Comparison of ENCODE assay signal across 1 cellular context in genomic region chr1:31815752-31816484, GRCh38.
TF ChIP-seq lines count a peak whose summit lies in the region.

TSS of gene SPOCD1 (minus strand) at chr1:31816022. CDS start at chr1:31815333, 689 bp downstream.

TF ChIP-seq in HEK293, 187 proteins besides CTCF, POLR2A, EP300 and RAD21 (continued from another document and continues in another):
- TF ChIP-seq KLF17 (tag by site-specific recombination; IDR thresholded peaks at IDR 0.05): peak; percentile 63; the same call in 1 of the 2 replicates
- TF ChIP-seq ZNF423 (tag by site-specific recombination; IDR thresholded peaks at IDR 0.05): no peak
- TF ChIP-seq HOXC10 (CRISPR knock-in tag; IDR thresholded peaks at IDR 0.05): no peak
- peak; percentile 68 for TF ChIP-seq SP3 (tag by site-specific recombination; IDR thresholded peaks at IDR 0.05)
- peak; percentile 26; the same call in 1 of the 2 replicates for TF ChIP-seq ZNF76 (tag by site-specific recombination; IDR thresholded peaks at IDR 0.05; ENCODE audit: borderline replicate concordance, low read depth)
- TF ChIP-seq GLIS2 (tag by site-specific recombination; IDR thresholded peaks at IDR 0.05): peak; percentile 37; the same call in 1 of the 2 replicates
- TF ChIP-seq KLF1 (tag by site-specific recombination; IDR thresholded peaks at IDR 0.05): peak; percentile 70
- peak; percentile 82 for TF ChIP-seq EGR2 (tag by site-specific recombination; IDR thresholded peaks at IDR 0.05; ENCODE audit: low read depth)
- no peak for TF ChIP-seq ZNF146 (tag by site-specific recombination; IDR thresholded peaks at IDR 0.05)
- TF ChIP-seq SETDB1 (IDR thresholded peaks at IDR 0.05; ENCODE audit: insufficient read length, low read length): peak; percentile 24
- 0 out of 2 replicates have a peak, but pooled peaks have one; percentile 29 for TF ChIP-seq ZNF121 (tag by site-specific recombination; IDR thresholded peaks at IDR 0.05)
- no peak for TF ChIP-seq GFI1B (tag by site-specific recombination; IDR thresholded peaks at IDR 0.05)
- peak; percentile 72 for TF ChIP-seq ZNF654 (tag by site-specific recombination; IDR thresholded peaks at IDR 0.05; ENCODE audit: low read depth)
- TF ChIP-seq ZNF585B (tag by site-specific recombination; IDR thresholded peaks at IDR 0.05): no peak
- TF ChIP-seq ZNF19 (tag by site-specific recombination; IDR thresholded peaks at IDR 0.05; ENCODE audit: low read depth): no peak
- no peak for TF ChIP-seq ZNF658 (tag by site-specific recombination; IDR thresholded peaks at IDR 0.05)
- TF ChIP-seq ZNF350 (tag by site-specific recombination; IDR thresholded peaks at IDR 0.05): peak; percentile 23; the same call in 1 of the 2 replicates
- peak; percentile 53; the same call in 1 of the 2 replicates for TF ChIP-seq ZNF629 (tag by site-specific recombination; IDR thresholded peaks at IDR 0.05)
- no peak for TF ChIP-seq ZNF114 (tag by site-specific recombination; IDR thresholded peaks at IDR 0.05)
- peak; percentile 29; the same call in 1 of the 2 replicates for TF ChIP-seq ZBTB8A (tag by site-specific recombination; IDR thresholded peaks at IDR 0.05)
- 0 out of 2 replicates have a peak, but pooled peaks have one; percentile 4 for TF ChIP-seq ZNF768 (tag by site-specific recombination; IDR thresholded peaks at IDR 0.05)
- TF ChIP-seq IKZF3 (tag by site-specific recombination; IDR thresholded peaks at IDR 0.05): 0 out of 2 replicates have a peak, but pooled peaks have one; percentile 27
- TF ChIP-seq ZNF223 (tag by site-specific recombination; IDR thresholded peaks at IDR 0.05): no peak
- no peak for TF ChIP-seq ZNF777 (tag by site-specific recombination; IDR thresholded peaks at IDR 0.05; ENCODE audit: borderline replicate concordance)
- TF ChIP-seq ZNF184 (tag by site-specific recombination; IDR thresholded peaks at IDR 0.05): 0 out of 2 replicates have a peak, but pooled peaks have one; percentile 56
- no peak for TF ChIP-seq ZNF548 (tag by site-specific recombination; IDR thresholded peaks at IDR 0.05)
- TF ChIP-seq ZSCAN30 (tag by site-specific recombination; IDR thresholded peaks at IDR 0.05): peak; percentile 77
- TF ChIP-seq ZBTB1 (tag by site-specific recombination; IDR thresholded peaks at IDR 0.05): no peak
- peak; percentile 61; the same call in 1 of the 2 replicates for TF ChIP-seq ZBTB48 (tag by site-specific recombination; IDR thresholded peaks at IDR 0.05)
- TF ChIP-seq TSHZ1 (tag by site-specific recombination; IDR thresholded peaks at IDR 0.05; ENCODE audit: borderline replicate concordance): peak; percentile 37
- peak; percentile 82 for TF ChIP-seq SP7 (tag by site-specific recombination; IDR thresholded peaks at IDR 0.05)
- TF ChIP-seq ZNF561 (tag by site-specific recombination; IDR thresholded peaks at IDR 0.05; ENCODE audit: borderline replicate concordance): 0 out of 2 replicates have a peak, but pooled peaks have one; percentile 35
- TF ChIP-seq KLF10 (tag by site-specific recombination; IDR thresholded peaks at IDR 0.05): peak; percentile 25; the same call in 1 of the 2 replicates
- TF ChIP-seq REPIN1 (tag by site-specific recombination; IDR thresholded peaks at IDR 0.05; ENCODE audit: low read depth): peak; percentile 20; the same call in 1 of the 2 replicates
- TF ChIP-seq AEBP2 (tag by site-specific recombination; IDR thresholded peaks at IDR 0.05; ENCODE audit: borderline replicate concordance): no peak
- TF ChIP-seq ZNF335 (tag by site-specific recombination; conservative IDR thresholded peaks at IDR 0.05): peak; percentile 33; the same call in 1 of the 2 replicates
- peak; percentile 56; the same call in 1 of the 2 replicates for TF ChIP-seq ZBTB17 (tag by site-specific recombination; IDR thresholded peaks at IDR 0.05)
- TF ChIP-seq ZFHX2 (tag by site-specific recombination; conservative IDR thresholded peaks at IDR 0.05): peak; percentile 88
- TF ChIP-seq SP2 (tag by site-specific recombination; IDR thresholded peaks at IDR 0.05): peak; percentile 38
- peak; percentile 79 for TF ChIP-seq PATZ1 (tag by site-specific recombination; IDR thresholded peaks at IDR 0.05)
- TF ChIP-seq KLF8 (tag by site-specific recombination; IDR thresholded peaks at IDR 0.05): peak; percentile 40
- TF ChIP-seq SALL2 (tag by site-specific recombination; IDR thresholded peaks at IDR 0.05; ENCODE audit: borderline replicate concordance): 0 out of 2 replicates have a peak, but pooled peaks have one; percentile 44
- TF ChIP-seq ZNF692 (tag by site-specific recombination; IDR thresholded peaks at IDR 0.05): peak; percentile 57
- TF ChIP-seq ZNF664 (tag by site-specific recombination; IDR thresholded peaks at IDR 0.05): no peak
- TF ChIP-seq ZNF280D (tag by site-specific recombination; IDR thresholded peaks at IDR 0.05): peak; percentile 35; the same call in 1 of the 2 replicates
- no peak for TF ChIP-seq ZNF776 (tag by site-specific recombination; IDR thresholded peaks at IDR 0.05; ENCODE audit: borderline replicate concordance)
- no peak for TF ChIP-seq ZNF473 (tag by site-specific recombination; IDR thresholded peaks at IDR 0.05)
- 0 out of 2 replicates have a peak, but pooled peaks have one; percentile 40 for TF ChIP-seq ZBTB21 (tag by site-specific recombination; IDR thresholded peaks at IDR 0.05)
- 0 out of 2 replicates have a peak, but pooled peaks have one; percentile 50 for TF ChIP-seq ZNF324 (tag by site-specific recombination; IDR thresholded peaks at IDR 0.05)
- no peak for TF ChIP-seq YY1 (tag by site-specific recombination; IDR thresholded peaks at IDR 0.05)
- TF ChIP-seq ZNF610 (tag by site-specific recombination; IDR thresholded peaks at IDR 0.05; ENCODE audit: borderline replicate concordance): 0 out of 2 replicates have a peak, but pooled peaks have one; percentile 45
- peak; percentile 60; the same call in 1 of the 2 replicates for TF ChIP-seq ZNF394 (tag by site-specific recombination; IDR thresholded peaks at IDR 0.05; ENCODE audit: borderline replicate concordance)
- peak; percentile 70; the same call in 1 of the 2 replicates for TF ChIP-seq ZNF660 (tag by site-specific recombination; IDR thresholded peaks at IDR 0.05)
- no peak for TF ChIP-seq ZNF830 (tag by site-specific recombination; IDR thresholded peaks at IDR 0.05; ENCODE audit: low read depth)
- 0 out of 2 replicates have a peak, but pooled peaks have one; percentile 3 for TF ChIP-seq ATF2 (tag by site-specific recombination; IDR thresholded peaks at IDR 0.05; ENCODE audit: low read depth)
